In the genomic region with DNA sequence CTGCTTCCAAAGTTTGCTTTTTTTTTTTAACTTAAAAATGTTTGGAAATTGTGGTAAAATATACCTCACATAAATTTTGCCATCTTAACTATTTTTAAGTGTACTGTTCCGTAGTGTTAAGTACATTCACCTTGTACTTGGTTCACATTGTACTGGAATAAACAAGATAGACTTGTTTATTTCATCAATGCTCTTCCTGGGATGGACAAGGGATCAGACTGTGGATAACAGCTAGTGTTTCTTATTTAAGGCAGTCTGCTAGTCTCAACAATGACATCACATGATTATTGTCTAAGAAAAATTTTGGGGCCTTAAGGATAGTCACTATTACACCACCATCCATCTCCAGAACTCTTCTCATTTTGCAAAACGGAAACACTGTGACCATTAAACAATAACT, we compare ENCODE assay signal across 19 cellular contexts.
DNase-seq lines count a peak whose midpoint lies in the region; ATAC-seq and TF ChIP-seq lines count a peak whose summit lies in the region.
"Had no signal": no experiment of that assay in that cellular context is flagged by ENCODE, and none has a peak within 500 bp of the region (broad histone marks: within the 10 kb centered on the region; RNA-seq: fewer than 3 reads in every experiment).

No MANE protein-coding gene starts in this region.

- ATAC-seq in IMR-90 (ENCODE audit: low read depth) (no peak), upper lobe of left lung (ENCODE audit: low FRiP score in 2 of 2) (no peak)
- ATAC-seq: CD8-positive, alpha-beta T cell; HCT116 had no signal

- CTCF ChIA-PET in IMR-90 (lab: Yijun Ruan, JAX) (no interaction called here), SK-N-SH (lab: Yijun Ruan, JAX) (no interaction called here), Caco-2 (lab: Charles Lee) (no interaction called here)

- H3K27ac Mint-ChIP-seq in nephron (peak overlapping the region in 2 of 3 experiments; percentile 82 to 83), Caco-2 (ENCODE audit: unreplicated experiment) (no peak overlapping the region)
- H3K27ac Mint-ChIP-seq: CD8-positive, alpha-beta T cell; H9 had no signal

- H2BK15ac ChIP-seq in IMR-90 (ENCODE audit: low read depth, low read length): no peak overlapping the region

- no peaks in the 10 kb centered on the region for H3K79me1 ChIP-seq in IMR-90 (ENCODE audit: low read depth in 1 of 2, low read length in 2 of 2)

- H3K27me3 Mint-ChIP-seq in nephron (ENCODE audit: low read depth) (no peaks in the 10 kb centered on the region), Caco-2 (ENCODE audit: insufficient read depth, unreplicated experiment) (peaks cover 6% of the 10 kb centered on the region)

- no peak overlapping the region for H3K23ac ChIP-seq in IMR-90 (ENCODE audit: low read depth, low read length)

- in situ Hi-C loops in IMR-90 (cut with MboI; ENCODE audit: low sequenced_read_pairs): no loop called here

- H2AK5ac ChIP-seq in IMR-90 (ENCODE audit: low read depth, low read length): no peak overlapping the region

- H2AFZ ChIP-seq in IMR-90 (replicated peaks; ENCODE audit: low read length, poor library complexity) (no peak overlapping the region), SK-N-SH (ENCODE audit: low read depth) (no peak overlapping the region)
- H2AFZ ChIP-seq: GM23248 had no signal

- POLR2A ChIA-PET in IMR-90 (lab: Charles Lee; ENCODE audit: unreplicated experiment): no interaction called here
- POLR2A ChIA-PET in SK-N-SH (lab: Yijun Ruan, JAX): no interaction called here
- POLR2A ChIA-PET in Caco-2 (lab: Charles Lee): no interaction called here

- no peaks in the 10 kb centered on the region for H3K36me3 Mint-ChIP-seq in nephron (ENCODE audit: low read depth)
- no peaks in the 10 kb centered on the region for H3K36me3 Mint-ChIP-seq in Caco-2 (ENCODE audit: insufficient read depth, unreplicated experiment)
- H3K36me3 Mint-ChIP-seq: CD4-positive, CD25-positive, alpha-beta regulatory T cell; CD8-positive, alpha-beta T cell had no signal

- peaks cover 55% of the 10 kb centered on the region for H3K4me1 Mint-ChIP-seq in nephron
- H3K4me1 Mint-ChIP-seq in Caco-2 (ENCODE audit: low read depth, unreplicated experiment): no peaks in the 10 kb centered on the region

- dilution Hi-C loops in IMR-90 (cut with HindIII; ENCODE audit: low sequenced_read_pairs, unreplicated experiment): no loop called here

- H4K20me1 ChIP-seq in IMR-90 (ENCODE audit: insufficient read depth, low read length) (no peaks in the 10 kb centered on the region), SK-N-SH (ENCODE audit: insufficient read depth) (no peaks in the 10 kb centered on the region)
- H4K20me1 ChIP-seq: BLaER1 had no signal

- intact Hi-C loops in IMR-90 (cut with micrococcal nuclease) (no loop called here), Caco-2 (cut with micrococcal nuclease; ENCODE audit: unreplicated experiment) (no loop called here)

- no peak for TF ChIP-seq POLR2A in IMR-90 (IDR thresholded peaks at IDR 0.05; ENCODE audit: low read depth, low read length)
- no peak for TF ChIP-seq POLR2A in upper lobe of left lung (IDR thresholded peaks at IDR 0.05)

- no peak overlapping the region for H4K5ac ChIP-seq in IMR-90 (ENCODE audit: low read depth, low read length)

- H3K9ac ChIP-seq in IMR-90 (ENCODE audit: low read depth, low read length) (no peak overlapping the region), SK-N-SH (no peak overlapping the region)
- H3K9ac ChIP-seq: BLaER1, GM23248 had no signal

- H3K27ac ChIP-seq in IMR-90 (ENCODE audit: insufficient read depth, low read length) (no peak overlapping the region), cingulate gyrus (ENCODE audit: low read depth, low read length) (peak overlapping the region; percentile 12), upper lobe of left lung (peak overlapping the region in 3 of 4 donors; percentile 3 to 57 (median 54)), SK-N-SH (ENCODE audit: low read depth in 2 of 2, low read length in 1 of 2) (no peak overlapping the region)
- H3K27ac ChIP-seq: BLaER1, C4-2B, GM23248 had no signal

- H3K56ac ChIP-seq in IMR-90 (ENCODE audit: extremely low read depth, insufficient read depth, low read length): no peak overlapping the region

- peaks cover 5% of the 10 kb centered on the region; the same call in 1 of the 2 replicates for H3K4me1 ChIP-seq in IMR-90 (ENCODE audit: control insufficient read depth, insufficient read depth, low read length)
- H3K4me1 ChIP-seq in upper lobe of left lung: peaks cover 0 to 8% (median 0%) of the 10 kb centered on the region in 4 donors
- H3K4me1 ChIP-seq in SK-N-SH (ENCODE audit: control insufficient read depth in 1 of 2, insufficient read depth in 2 of 2, low read depth in 1 of 2, low read length in 1 of 2): peaks cover 0 to 10% of the 10 kb centered on the region in 2 experiments; a peak in 1 of 4 replicates
- H3K4me1 ChIP-seq in Caco-2: no peaks in the 10 kb centered on the region

- H3K4me3 ChIP-seq in IMR-90 (ENCODE audit: insufficient read depth, low read depth, low read length): no peak overlapping the region
- H3K4me3 ChIP-seq in upper lobe of left lung: no peak overlapping the region
- no peak overlapping the region for H3K4me3 ChIP-seq in SK-N-SH (ENCODE audit: low read depth in 2 of 2, low read length in 1 of 2)
- H3K4me3 ChIP-seq in Caco-2 (ENCODE audit: low read depth, low read length): no peak overlapping the region
- H3K4me3 ChIP-seq: BLaER1, GM23248 had no signal

- H3K27me3 ChIP-seq in IMR-90 (ENCODE audit: control insufficient read depth, insufficient read depth, low read length) (peaks cover 5% of the 10 kb centered on the region), upper lobe of left lung (no peaks in the 10 kb centered on the region), SK-N-SH (ENCODE audit: insufficient read depth) (no peaks in the 10 kb centered on the region), Caco-2 (replicated peaks; ENCODE audit: control insufficient read depth, insufficient read depth, low read length) (no peaks in the 10 kb centered on the region; the same call in 1 of the 2 replicates)
- H3K27me3 ChIP-seq: BLaER1 had no signal

- WGBS in IMR-90 (ENCODE audit: extremely low coverage in 2 of 2, insufficient read length in 1 of 2), 2 experiments: 67% methylated on average over 1 of the region's 2 CpGs; no CpG with 5 or more reads in 1 of the 2 experiments
- 67 to 68% methylated on average over 2 of the region's 2 CpGs for WGBS in upper lobe of left lung, 2 donors
- WGBS in SK-N-SH (ENCODE audit: low lambda C conversion rate): 90% methylated on average over 2 of the region's 2 CpGs

- H3K36me3 ChIP-seq in IMR-90 (ENCODE audit: control insufficient read depth, insufficient read depth, low read length) (no peaks in the 10 kb centered on the region), upper lobe of left lung (no peaks in the 10 kb centered on the region), SK-N-SH (replicated peaks in 1 of 2; ENCODE audit: control insufficient read depth in 1 of 2, insufficient read depth in 2 of 2, low read length in 1 of 2) (no peaks in the 10 kb centered on the region), Caco-2 (ENCODE audit: control insufficient read depth, insufficient read depth, low read length) (no peaks in the 10 kb centered on the region)
- H3K36me3 ChIP-seq: BLaER1 had no signal

- H3K9me3 Mint-ChIP-seq in nephron: no peaks in the 10 kb centered on the region
- no peaks in the 10 kb centered on the region for H3K9me3 Mint-ChIP-seq in Caco-2 (ENCODE audit: unreplicated experiment)
- H3K9me3 Mint-ChIP-seq: CD4-positive, CD25-positive, alpha-beta regulatory T cell; CD8-positive, alpha-beta T cell; H9 had no signal

- no peaks in the 10 kb centered on the region for H3K79me2 ChIP-seq in SK-N-SH (ENCODE audit: insufficient read depth)

- no peak overlapping the region for H3K18ac ChIP-seq in IMR-90 (ENCODE audit: low read depth, low read length)

- H2BK20ac ChIP-seq in IMR-90 (ENCODE audit: low read depth, low read length): no peak overlapping the region

- BruUV-seq in IMR-90 (replicated peaks; lab: Mats Ljungman, UMichigan): no TSS peak
- no TSS peak for BruUV-seq in Caco-2 (replicated peaks; lab: Mats Ljungman, UMichigan)

- DNase-seq in IMR-90 (peak; percentile 23), upper lobe of left lung (no peak), SK-N-SH (no peak), Caco-2 (no peak), SHP77 treated with DMSO at 0.1 percent for 48 hours (lab: John Stamatoyannopoulos, UW) (no peak)
- no peak for DNase-seq in activated CD8-positive, alpha-beta memory T cell treated with anti-CD3 and anti-CD28 coated beads for 24 hours
- DNase-seq: CD4-positive, CD25-positive, alpha-beta regulatory T cell; CD8-positive, alpha-beta T cell; DMS153; DND-41; EL; GDM1; GM23248; H9 had no signal

- H3K4me3 Mint-ChIP-seq in nephron: no peak overlapping the region
- H3K4me3 Mint-ChIP-seq in Caco-2 (ENCODE audit: unreplicated experiment): no peak overlapping the region
- H3K4me3 Mint-ChIP-seq: CD4-positive, CD25-positive, alpha-beta regulatory T cell; CD8-positive, alpha-beta T cell; H9 had no signal

- no peak overlapping the region for H3K14ac ChIP-seq in IMR-90 (replicated peaks; ENCODE audit: low read depth, low read length)

- no peak overlapping the region for H2BK120ac ChIP-seq in IMR-90 (ENCODE audit: low read depth, low read length)

- no peak overlapping the region for H3K4ac ChIP-seq in IMR-90 (ENCODE audit: low read depth, low read length)

- H3K9me2 ChIP-seq in SK-N-SH: no peaks in the 10 kb centered on the region

- TF ChIP-seq EP300 in upper lobe of left lung (IDR thresholded peaks at IDR 0.05) (peak in 1 of 4 donors; percentile 76), SK-N-SH (IDR thresholded peaks at IDR 0.05; ENCODE audit: borderline replicate concordance in 1 of 2, low read depth in 1 of 2, low read length in 1 of 2) (no peak)

- no peaks in the 10 kb centered on the region for H3K9me1 ChIP-seq in IMR-90 (ENCODE audit: insufficient read depth, low read length)

- H2AK9ac ChIP-seq in IMR-90 (replicated peaks; ENCODE audit: low read depth, low read length, poor library complexity): no peak overlapping the region

- H4K8ac ChIP-seq in IMR-90 (ENCODE audit: low read depth in 2 of 2, low read length in 2 of 2): no peak overlapping the region

- H3F3A ChIP-seq in SK-N-SH (replicated peaks; ENCODE audit: insufficient read depth): no peaks in the 10 kb centered on the region

- no peak overlapping the region for H2BK5ac ChIP-seq in IMR-90 (ENCODE audit: low read depth, low read length, poor library complexity, severe bottlenecking)

- H3K4me2 ChIP-seq in IMR-90 (ENCODE audit: low read depth, low read length) (no peak overlapping the region), SK-N-SH (no peak overlapping the region)

- H3K9me3 ChIP-seq in IMR-90 (ENCODE audit: control insufficient read depth, insufficient read depth, low read length): no peaks in the 10 kb centered on the region
- no peaks in the 10 kb centered on the region for H3K9me3 ChIP-seq in upper lobe of left lung
- H3K9me3 ChIP-seq in SK-N-SH: no peaks in the 10 kb centered on the region
- no peaks in the 10 kb centered on the region for H3K9me3 ChIP-seq in Caco-2
- H3K9me3 ChIP-seq: BLaER1 had no signal

- TF ChIP-seq RAD21 in IMR-90 (IDR thresholded peaks at IDR 0.05; ENCODE audit: low read length) (no peak), SK-N-SH (IDR thresholded peaks at IDR 0.05; ENCODE audit: low read length) (no peak)

- H4K91ac ChIP-seq in IMR-90 (ENCODE audit: insufficient read depth, low read depth, low read length): no peak overlapping the region

- TF ChIP-seq CTCF in IMR-90 (conservative IDR thresholded peaks at IDR 0.05; ENCODE audit: low read depth, low read length) (no peak), nephron (IDR thresholded peaks at IDR 0.05; ENCODE audit: unreplicated experiment in 3 of 3) (no peak), upper lobe of left lung (IDR thresholded peaks at IDR 0.05) (no peak), SK-N-SH (IDR thresholded peaks at IDR 0.05) (no peak), Caco-2 (IDR thresholded peaks at IDR 0.05; ENCODE audit: insufficient read depth in 1 of 2, low read depth in 1 of 2, low read length in 1 of 2, severe bottlenecking in 1 of 2, unreplicated experiment in 1 of 2) (no peak)

Comparison
In these comparisons a context has a peak if more than half of its experiments do, and no peak if none do; other contexts are left out.
1. H3K27ac ChIP-seq: peak in cingulate gyrus (single experiment) and upper lobe of left lung (3 of 4); none in IMR-90 (single experiment) and SK-N-SH (0 of 2).